31 cellular contexts compared by ENCODE assay signal in the genomic region with DNA sequence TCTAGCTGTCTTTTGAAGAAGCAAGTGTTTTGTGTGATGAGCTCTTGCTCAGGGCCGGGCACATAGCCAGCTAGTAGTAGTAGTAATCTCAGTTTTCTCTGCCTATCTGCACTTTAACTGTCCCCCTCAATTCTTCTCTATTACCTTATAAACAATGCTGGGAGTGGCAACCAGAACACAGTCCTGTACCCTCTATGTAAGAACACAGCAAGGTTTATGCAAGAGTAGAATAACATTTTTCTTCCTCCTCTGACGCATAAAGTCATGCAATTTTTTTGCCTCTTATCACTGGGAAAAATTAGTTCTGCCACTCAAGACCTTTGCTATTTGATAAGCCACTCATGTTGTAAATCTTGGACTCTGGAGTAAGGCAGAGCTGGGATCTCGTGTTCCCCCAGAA.
"Had no signal": no experiment of that assay in that cellular context is flagged by ENCODE, and none has a peak within 500 bp of the region (broad histone marks: within the 10 kb centered on the region; RNA-seq: fewer than 3 reads in every experiment).

No MANE protein-coding gene starts in this region.

- H3K9me3 ChIP-seq: adrenal gland, body of pancreas, breast epithelium had no signal

- DNase-seq: activated B cell treated with CpG ODN at 0.5 μM for 24 hours; activated CD4-positive, alpha-beta memory T cell treated with anti-CD3 and anti-CD28 coated beads for 36 hours; activated CD4-positive, alpha-beta T cell treated with anti-CD3 and anti-CD28 coated beads for 4 hours; activated CD4-positive, alpha-beta T cell treated with anti-CD3 and anti-CD28 coated beads, Interleukin-2, amount 10 ng/mL, durations not matched to agents 24 days and 14 days; activated CD4-positive, alpha-beta T cell treated with anti-CD3 and anti-CD28 coated beads, Interleukin-2, amount 50 U/mL, for 1 hour; activated CD4-positive, alpha-beta T cell treated with anti-CD3 and anti-CD28 coated beads, Interleukin-2, amount 50 U/mL, for 4 hours; activated CD4-positive, CD25-positive, alpha-beta regulatory T cell treated with anti-CD3 and anti-CD28 coated beads, Interleukin-2, amount 50 U/mL, for 72 hours; activated CD8-positive, alpha-beta memory T cell treated with anti-CD3 and anti-CD28 coated beads, Interleukin-2, amount 50 U/mL, for 4 hours; activated CD8-positive, alpha-beta T cell treated with anti-CD3 and anti-CD28 coated beads for 36 hours; activated effector memory CD4-positive, alpha-beta T cell treated with anti-CD3 and anti-CD28 coated beads, Interleukin-2, amount 50 U/mL, for 16 hours; activated gamma-delta T cell treated with Interleukin-2 at 50 U/mL for 16 hours; activated naive CD4-positive, alpha-beta T cell; activated naive CD4-positive, alpha-beta T cell treated with anti-CD3 and anti-CD28 coated beads for 36 hours; activated naive CD4-positive, alpha-beta T cell treated with anti-CD3 and anti-CD28 coated beads, Interleukin-2, amount 50 U/mL, for 16 hours; activated naive CD8-positive, alpha-beta T cell treated with anti-CD3 and anti-CD28 coated beads for 36 hours; activated T-cell treated with anti-CD3 and anti-CD28 coated beads for 4 hours; activated T-cell treated with anti-CD3 and anti-CD28 coated beads, Interleukin-2, amount 50 U/mL, for 1 hour; activated T-cell treated with anti-CD3 and anti-CD28 coated beads, Interleukin-2, amount 50 U/mL, for 4 hours; activated T-cell treated with anti-CD3 and anti-CD28 coated beads, Interleukin-2, amount 50 U/mL, for 72 hours; adrenal gland; amniotic stem cell; aorta; body of pancreas; brain microvascular endothelial cell; central memory CD4-positive, alpha-beta T cell; T-helper 1 cell; T-helper 2 cell; T-helper 9 cell had no signal

- ATAC-seq: activated CD8-positive, alpha-beta T cell treated with anti-CD3 and anti-CD28 coated beads for 36 hours; activated naive CD4-positive, alpha-beta T cell treated with anti-CD3 and anti-CD28 coated beads, Interleukin-2, amount 50 U/mL, for 72 hours; activated T-cell treated with anti-CD3 and anti-CD28 coated beads, Interleukin-2, amount 50 U/mL, for 4 hours; activated T-cell treated with anti-CD3 and anti-CD28 coated beads, Interleukin-2, amount 50 U/mL, for 72 hours; activated T-helper 17 cell treated with anti-CD3 and anti-CD28 coated beads, Interleukin-2, amount 50 U/mL, for 72 hours; body of pancreas had no signal

- H3K4me3 ChIP-seq: adrenal gland, body of pancreas, breast epithelium had no signal

- H3K4me1 ChIP-seq: adrenal gland, body of pancreas, breast epithelium had no signal

- H3K27ac ChIP-seq: adrenal gland, body of pancreas, brain microvascular endothelial cell, breast epithelium had no signal

- H3K36me3 ChIP-seq: adrenal gland, brain microvascular endothelial cell, breast epithelium had no signal

- H3K27me3 ChIP-seq: adrenal gland, body of pancreas, brain microvascular endothelial cell, breast epithelium had no signal
